In the genomic region with DNA sequence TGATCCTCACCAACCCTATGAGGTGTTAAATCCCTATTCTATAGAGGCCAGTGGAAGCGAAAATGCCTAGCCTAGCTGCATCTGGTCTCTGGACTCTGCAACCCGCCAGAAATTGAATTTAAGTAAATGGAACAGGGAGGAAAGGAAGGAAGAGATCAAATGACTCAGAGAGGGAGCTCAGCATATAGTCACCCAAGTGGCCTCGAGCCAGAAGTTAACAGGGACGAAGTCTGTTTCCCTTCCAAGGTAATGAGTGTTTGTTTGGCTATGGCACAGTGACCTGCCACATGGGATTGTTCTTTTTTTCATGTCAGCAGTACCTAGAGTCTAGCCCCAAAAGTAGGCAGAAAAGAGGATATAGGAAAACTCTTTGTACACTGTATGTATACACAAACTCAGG, we compare ENCODE assay signal across 8 cellular contexts.
A peak's percentile ranks its signal among the peaks of the same experiment; 100 is the strongest.
DNase-seq lines count a peak whose midpoint lies in the region; ATAC-seq, FAIRE-seq and TF ChIP-seq lines count a peak whose summit lies in the region.

No MANE protein-coding gene starts in this region.

- H3K4me3 ChIP-seq in HEK293 (ENCODE audit: low read depth, low read length) (no peak overlapping the region), small intestine (ENCODE audit: low read depth in 1 of 2, low read length in 2 of 2) (no peak overlapping the region)

- ATAC-seq in HG03139 (IDR thresholded peaks at IDR 0.05; ENCODE audit: unreplicated experiment) (no peak), GM21360 (IDR thresholded peaks at IDR 0.05; ENCODE audit: unreplicated experiment) (no peak)

- POLR2A ChIA-PET in HEK293 (lab: Yijun Ruan, JAX): no interaction called here
- POLR2A ChIA-PET in activated CD4-positive, alpha-beta T cell treated with anti-CD3 and anti-CD28 coated beads, Interleukin-2, amount 10 ng/mL, durations not matched to agents 7 days and 5 days (lab: Charles Lee): no interaction called here

- peaks cover 50% of the 10 kb centered on the region for H3K4me1 Mint-ChIP-seq in activated CD4-positive, alpha-beta T cell treated with anti-CD3 and anti-CD28 coated beads, Interleukin-2, amount 10 ng/mL, durations not matched to agents 7 days and 5 days

- CTCF ChIA-PET in HEK293 (lab: Yijun Ruan, JAX): no interaction called here
- CTCF ChIA-PET in activated CD4-positive, alpha-beta T cell treated with anti-CD3 and anti-CD28 coated beads, Interleukin-2, amount 10 ng/mL, durations not matched to agents 7 days and 5 days (lab: Charles Lee): interaction anchor here (1.0 to 1.3 kb wide), 2 partner anchors 33 to 45 kb away, joined by 3 read pairs; no protein-coding TSS in a partner anchor

- TF ChIP-seq CTCF in HEK293 (tag by site-specific recombination; IDR thresholded peaks at IDR 0.05): no peak

- no peak overlapping the region for H3K4me3 Mint-ChIP-seq in activated CD4-positive, alpha-beta T cell treated with anti-CD3 and anti-CD28 coated beads, Interleukin-2, amount 10 ng/mL, durations not matched to agents 7 days and 5 days

- H3K9me3 ChIP-seq in HEK293 (ENCODE audit: control insufficient read depth, insufficient read depth, low read depth, low read length) (no peaks in the 10 kb centered on the region), small intestine (ENCODE audit: control insufficient read depth, low read depth) (no peaks in the 10 kb centered on the region)

- H3K36me3 ChIP-seq in HEK293 (ENCODE audit: control insufficient read depth in 2 of 2, insufficient read depth in 1 of 2, low read length in 2 of 2) (no peaks in the 10 kb centered on the region), small intestine (ENCODE audit: control insufficient read depth in 2 of 2, insufficient read depth in 2 of 2, low read length in 2 of 2) (no peaks in the 10 kb centered on the region)

- FAIRE-seq in small intestine (lab: Jason Lieb, UNC): no peak

- H3K27me3 Mint-ChIP-seq in activated CD4-positive, alpha-beta T cell treated with anti-CD3 and anti-CD28 coated beads, Interleukin-2, amount 10 ng/mL, durations not matched to agents 7 days and 5 days: no peaks in the 10 kb centered on the region

- 8 to 22% (median 22%) methylated on average over 4 of the region's 4 CpGs for WGBS in small intestine, 3 donors

- peak; percentile 75 for DNase-seq in fibroblast of gingiva (ENCODE audit: low read depth)
- DNase-seq in small intestine: peak; percentile 97
- no peak for DNase-seq in activated T-cell treated with anti-CD3 and anti-CD28 coated beads, Interleukin-2, amount 50 U/mL, for 1 hour
- DNase-seq in activated CD4-positive, alpha-beta T cell treated with anti-CD3 and anti-CD28 coated beads, Interleukin-2, amount 10 ng/mL, durations not matched to agents 7 days and 5 days: no peak

- peaks cover 2% of the 10 kb centered on the region for H3K9me3 Mint-ChIP-seq in activated CD4-positive, alpha-beta T cell treated with anti-CD3 and anti-CD28 coated beads, Interleukin-2, amount 10 ng/mL, durations not matched to agents 7 days and 5 days

- H3K4me1 ChIP-seq in HEK293 (ENCODE audit: control insufficient read depth, insufficient read depth, low read length) (peaks cover 13% of the 10 kb centered on the region; the same call in 1 of the 2 replicates), small intestine (ENCODE audit: control insufficient read depth in 2 of 2, insufficient read depth in 1 of 2, low read depth in 1 of 2, low read length in 1 of 2) (peaks cover 6 to 14% of the 10 kb centered on the region in 2 donors)

- H3K27me3 ChIP-seq in small intestine (ENCODE audit: control insufficient read depth in 2 of 2, insufficient read depth in 2 of 2, low read length in 2 of 2): no peaks in the 10 kb centered on the region

- no peak overlapping the region for H3K27ac Mint-ChIP-seq in activated CD4-positive, alpha-beta T cell treated with anti-CD3 and anti-CD28 coated beads, Interleukin-2, amount 10 ng/mL, durations not matched to agents 7 days and 5 days

- H3K27ac ChIP-seq in HEK293 (ENCODE audit: extremely low read depth, low read depth, low read length) (no peak overlapping the region; the same call in 1 of the 2 replicates), small intestine (ENCODE audit: low read depth in 1 of 2, low read length in 1 of 2) (no peak overlapping the region)

- peaks cover 34% of the 10 kb centered on the region for H3K36me3 Mint-ChIP-seq in activated CD4-positive, alpha-beta T cell treated with anti-CD3 and anti-CD28 coated beads, Interleukin-2, amount 10 ng/mL, durations not matched to agents 7 days and 5 days (ENCODE audit: low read depth)

TF ChIP-seq in HEK293, 187 proteins besides CTCF, POLR2A, EP300 and RAD21 (continues in another document):
- TF ChIP-seq ZNF626 (tag by site-specific recombination; IDR thresholded peaks at IDR 0.05) (no peak), ZNF600 (tag by site-specific recombination; IDR thresholded peaks at IDR 0.05) (0 out of 2 replicates have a peak, but pooled peaks have one; percentile 25), ZNF629 (tag by site-specific recombination; IDR thresholded peaks at IDR 0.05) (peak; percentile 35; the same call in 1 of the 2 replicates), FEZF1 (tag by site-specific recombination; IDR thresholded peaks at IDR 0.05) (peak; percentile 94)
- TF ChIP-seq, protein P1, sequence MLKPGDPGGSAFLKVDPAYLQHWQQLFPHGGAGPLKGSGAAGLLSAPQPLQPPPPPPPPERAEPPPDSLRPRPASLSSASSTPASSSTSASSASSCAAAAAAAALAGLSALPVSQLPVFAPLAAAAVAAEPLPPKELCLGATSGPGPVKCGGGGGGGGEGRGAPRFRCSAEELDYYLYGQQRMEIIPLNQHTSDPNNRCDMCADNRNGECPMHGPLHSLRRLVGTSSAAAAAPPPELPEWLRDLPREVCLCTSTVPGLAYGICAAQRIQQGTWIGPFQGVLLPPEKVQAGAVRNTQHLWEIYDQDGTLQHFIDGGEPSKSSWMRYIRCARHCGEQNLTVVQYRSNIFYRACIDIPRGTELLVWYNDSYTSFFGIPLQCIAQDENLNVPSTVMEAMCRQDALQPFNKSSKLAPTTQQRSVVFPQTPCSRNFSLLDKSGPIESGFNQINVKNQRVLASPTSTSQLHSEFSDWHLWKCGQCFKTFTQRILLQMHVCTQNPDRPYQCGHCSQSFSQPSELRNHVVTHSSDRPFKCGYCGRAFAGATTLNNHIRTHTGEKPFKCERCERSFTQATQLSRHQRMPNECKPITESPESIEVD (tag by site-specific recombination; IDR thresholded peaks at IDR 0.05): peak; percentile 54; the same call in 1 of the 2 replicates

TF ChIP-seq in PFSK-1, 5 proteins besides CTCF, POLR2A, EP300 and RAD21:
- TF ChIP-seq TAF1 (IDR thresholded peaks at IDR 0.05; ENCODE audit: borderline replicate concordance, insufficient read depth, low read length) (no peak), POLR2AphosphoS5 (IDR thresholded peaks at IDR 0.05; ENCODE audit: low read depth, low read length) (peak; percentile 44; the same call in 1 of the 2 replicates), SIN3A (IDR thresholded peaks at IDR 0.05; ENCODE audit: borderline replicate concordance, insufficient read depth, low read length) (0 out of 2 replicates have a peak, but pooled peaks have one; percentile 36), FOXP2 (optimal IDR thresholded peaks at IDR 0.05; ENCODE audit: borderline replicate concordance, extremely low read depth, extremely low read length, insufficient read depth) (no peak)
- TF ChIP-seq, protein P2, sequence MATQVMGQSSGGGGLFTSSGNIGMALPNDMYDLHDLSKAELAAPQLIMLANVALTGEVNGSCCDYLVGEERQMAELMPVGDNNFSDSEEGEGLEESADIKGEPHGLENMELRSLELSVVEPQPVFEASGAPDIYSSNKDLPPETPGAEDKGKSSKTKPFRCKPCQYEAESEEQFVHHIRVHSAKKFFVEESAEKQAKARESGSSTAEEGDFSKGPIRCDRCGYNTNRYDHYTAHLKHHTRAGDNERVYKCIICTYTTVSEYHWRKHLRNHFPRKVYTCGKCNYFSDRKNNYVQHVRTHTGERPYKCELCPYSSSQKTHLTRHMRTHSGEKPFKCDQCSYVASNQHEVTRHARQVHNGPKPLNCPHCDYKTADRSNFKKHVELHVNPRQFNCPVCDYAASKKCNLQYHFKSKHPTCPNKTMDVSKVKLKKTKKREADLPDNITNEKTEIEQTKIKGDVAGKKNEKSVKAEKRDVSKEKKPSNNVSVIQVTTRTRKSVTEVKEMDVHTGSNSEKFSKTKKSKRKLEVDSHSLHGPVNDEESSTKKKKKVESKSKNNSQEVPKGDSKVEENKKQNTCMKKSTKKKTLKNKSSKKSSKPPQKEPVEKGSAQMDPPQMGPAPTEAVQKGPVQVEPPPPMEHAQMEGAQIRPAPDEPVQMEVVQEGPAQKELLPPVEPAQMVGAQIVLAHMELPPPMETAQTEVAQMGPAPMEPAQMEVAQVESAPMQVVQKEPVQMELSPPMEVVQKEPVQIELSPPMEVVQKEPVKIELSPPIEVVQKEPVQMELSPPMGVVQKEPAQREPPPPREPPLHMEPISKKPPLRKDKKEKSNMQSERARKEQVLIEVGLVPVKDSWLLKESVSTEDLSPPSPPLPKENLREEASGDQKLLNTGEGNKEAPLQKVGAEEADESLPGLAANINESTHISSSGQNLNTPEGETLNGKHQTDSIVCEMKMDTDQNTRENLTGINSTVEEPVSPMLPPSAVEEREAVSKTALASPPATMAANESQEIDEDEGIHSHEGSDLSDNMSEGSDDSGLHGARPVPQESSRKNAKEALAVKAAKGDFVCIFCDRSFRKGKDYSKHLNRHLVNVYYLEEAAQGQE (IDR thresholded peaks at IDR 0.05; ENCODE audit: insufficient read depth in 1 of 2, low read depth in 2 of 2, low read length in 2 of 2): peak in 1 of 2 experiments; percentile 67; a peak in 1 of 4 replicates
TF ChIP-seq in PFSK-1: peak in this region for 3.

Comparison
In these comparisons a context has a peak if more than half of its experiments do, and no peak if none do; other contexts are left out.
1. DNase-seq: peak in fibroblast of gingiva (single experiment) and small intestine (single experiment); none in activated T-cell treated with anti-CD3 and anti-CD28 coated beads, Interleukin-2, amount 50 U/mL, for 1 hour (single experiment) and activated CD4-positive, alpha-beta T cell treated with anti-CD3 and anti-CD28 coated beads, Interleukin-2, amount 10 ng/mL, durations not matched to agents 7 days and 5 days (single experiment).